Comparison of ENCODE assay signal across 24 cellular contexts in the genomic region with DNA sequence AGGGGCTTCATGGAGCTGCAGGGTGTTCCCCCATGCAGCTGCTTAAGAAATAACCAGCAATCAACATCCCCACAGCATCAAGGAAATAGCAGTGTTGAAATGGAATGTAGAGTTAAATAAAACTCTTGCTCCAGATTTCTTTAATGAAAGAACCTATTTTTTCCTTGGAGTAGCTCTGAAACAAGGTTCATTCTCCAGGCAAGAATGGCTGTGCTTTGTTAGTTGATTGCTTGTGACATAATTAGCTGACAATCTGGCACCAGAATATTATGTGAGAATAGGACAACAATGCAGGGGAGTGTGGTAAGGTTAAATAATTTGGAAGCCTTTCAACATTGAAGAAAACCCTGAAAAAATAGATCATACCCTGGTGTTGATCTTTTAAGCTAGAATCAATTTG.
"Had no signal": no experiment of that assay in that cellular context is flagged by ENCODE, and none has a peak within 500 bp of the region (broad histone marks: within the 10 kb centered on the region; RNA-seq: fewer than 3 reads in every experiment).

No MANE protein-coding gene starts in this region.

- H3K9me3 Mint-ChIP-seq: mesothelial cell of epicardium had no signal

- DNase-seq: activated CD4-positive, alpha-beta T cell treated with anti-CD3 and anti-CD28 coated beads for 4 hours; activated CD4-positive, alpha-beta T cell treated with anti-CD3 and anti-CD28 coated beads, Interleukin-2, amount 50 U/mL, for 4 hours; activated CD8-positive, alpha-beta memory T cell treated with anti-CD3 and anti-CD28 coated beads for 24 hours; activated effector memory CD4-positive, alpha-beta T cell treated with anti-CD3 and anti-CD28 coated beads, Interleukin-2, amount 50 U/mL, for 16 hours; activated naive CD4-positive, alpha-beta T cell treated with anti-CD3 and anti-CD28 coated beads for 36 hours; activated naive CD8-positive, alpha-beta T cell treated with anti-CD3 and anti-CD28 coated beads for 36 hours; brain microvascular endothelial cell; dorsolateral prefrontal cortex; effector memory CD4-positive, alpha-beta T cell; erythroblast; naive thymus-derived CD4-positive, alpha-beta T cell; occipital lobe; psoas muscle; stimulated activated naive CD4-positive, alpha-beta T cell; T-helper 9 cell; tibial artery; upper lobe of right lung had no signal

- H3K27me3 Mint-ChIP-seq: activated naive CD8-positive, alpha-beta T cell treated with anti-CD3 and anti-CD28 coated beads for 36 hours; naive thymus-derived CD4-positive, alpha-beta T cell had no signal

- H3K27ac Mint-ChIP-seq: activated naive CD4-positive, alpha-beta T cell treated with anti-CD3 and anti-CD28 coated beads for 36 hours; activated naive CD8-positive, alpha-beta T cell treated with anti-CD3 and anti-CD28 coated beads for 36 hours; mesothelial cell of epicardium; naive thymus-derived CD4-positive, alpha-beta T cell had no signal

- H3K36me3 Mint-ChIP-seq: activated naive CD8-positive, alpha-beta T cell treated with anti-CD3 and anti-CD28 coated beads for 36 hours; mesothelial cell of epicardium; naive thymus-derived CD4-positive, alpha-beta T cell had no signal

- H3K4me3 Mint-ChIP-seq: activated naive CD4-positive, alpha-beta T cell treated with anti-CD3 and anti-CD28 coated beads for 36 hours; activated naive CD8-positive, alpha-beta T cell treated with anti-CD3 and anti-CD28 coated beads for 36 hours; mesothelial cell of epicardium; naive thymus-derived CD4-positive, alpha-beta T cell had no signal

- H3K27ac ChIP-seq: brain microvascular endothelial cell, coronary artery, dorsolateral prefrontal cortex, gastroesophageal sphincter, hepatocyte, parathyroid adenoma, psoas muscle, suprapubic skin, tibial artery, upper lobe of right lung, VCaP had no signal

- H3K4me1 Mint-ChIP-seq: activated naive CD8-positive, alpha-beta T cell treated with anti-CD3 and anti-CD28 coated beads for 36 hours; naive thymus-derived CD4-positive, alpha-beta T cell had no signal
